Comparison of ENCODE assay signal across 1 cellular context in the genomic region with DNA sequence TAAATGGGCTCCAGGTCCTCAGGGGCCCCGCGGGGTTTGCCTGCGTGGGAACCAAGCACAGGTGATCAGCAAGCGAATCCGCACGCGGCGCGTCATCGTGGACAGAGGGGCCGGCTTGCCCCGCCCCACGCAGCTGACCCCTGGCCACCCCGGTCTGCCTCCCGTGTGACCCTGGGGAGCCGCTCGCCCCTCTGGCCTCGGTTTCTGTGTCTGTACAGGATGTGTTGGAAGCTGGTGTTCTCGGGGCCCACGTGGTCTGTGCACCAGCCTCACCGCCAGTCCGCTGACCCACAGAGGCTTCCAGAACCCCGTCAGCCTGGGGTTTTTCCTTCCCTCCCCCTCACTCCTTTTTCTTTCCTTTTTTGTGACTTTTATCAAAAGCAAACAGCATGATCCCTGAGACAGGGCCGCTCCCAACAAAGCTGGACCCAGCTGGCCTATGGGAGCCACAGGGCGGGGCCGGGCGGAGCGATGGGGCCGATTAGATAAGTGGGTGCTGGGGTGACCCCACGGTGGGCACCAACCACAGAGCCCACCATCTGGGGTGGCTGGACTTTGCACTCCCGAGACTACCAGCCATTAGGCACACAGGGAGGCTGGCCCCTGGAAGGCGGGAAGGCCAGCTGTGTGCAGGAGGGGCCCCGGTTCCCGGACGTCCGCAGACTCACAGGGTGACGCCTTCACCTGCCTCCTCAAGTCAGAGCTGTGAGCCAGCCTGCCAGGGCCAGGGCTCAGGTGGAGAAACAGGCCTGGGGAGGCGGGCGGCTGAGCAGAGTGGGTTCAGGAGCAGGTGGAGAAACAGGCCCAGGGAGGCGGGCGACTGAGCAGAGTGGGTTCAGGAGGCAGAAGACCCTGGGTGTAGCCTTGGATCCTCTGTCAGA.
TF ChIP-seq lines count a peak whose summit lies in the region.

No MANE protein-coding gene starts in this region.

TF ChIP-seq in HepG2, 621 proteins besides CTCF, POLR2A, EP300 and RAD21 (continued from another document and continues in another):
- TF ChIP-seq ZNF678 (CRISPR knock-in tag; IDR thresholded peaks at IDR 0.05) (no peak; the same call in 1 of the 2 replicates), HIVEP1 (CRISPR knock-in tag; IDR thresholded peaks at IDR 0.05) (peak; percentile 89; the same call in 1 of the 2 replicates), ARID2 (CRISPR knock-in tag; IDR thresholded peaks at IDR 0.05; ENCODE audit: borderline replicate concordance) (no peak; the same call in none of the 2 replicates), PHF21A (CRISPR knock-in tag; IDR thresholded peaks at IDR 0.05) (peak; percentile 99), ZNF607 (CRISPR knock-in tag; IDR thresholded peaks at IDR 0.05; ENCODE audit: borderline replicate concordance) (peak; percentile 83; the same call in 1 of the 2 replicates), ATF7-NPFF (CRISPR knock-in tag; IDR thresholded peaks at IDR 0.05; ENCODE audit: low read depth) (peak; percentile 71), MATR3 (CRISPR knock-in tag; IDR thresholded peaks at IDR 0.05) (no peak), ZNF564 (CRISPR knock-in tag; IDR thresholded peaks at IDR 0.05) (peak; percentile 88), RBAK (CRISPR knock-in tag; IDR thresholded peaks at IDR 0.05) (no peak), SALL1 (CRISPR knock-in tag; IDR thresholded peaks at IDR 0.05) (peak; percentile 73), STAT5B (CRISPR knock-in tag; IDR thresholded peaks at IDR 0.05) (0 out of 2 replicates have a peak, but pooled peaks have one; percentile 43), SALL2 (CRISPR knock-in tag; IDR thresholded peaks at IDR 0.05) (no peak), ZBTB3 (CRISPR knock-in tag; IDR thresholded peaks at IDR 0.05; ENCODE audit: borderline replicate concordance, low read depth) (peak; percentile 87), ZNF207 (IDR thresholded peaks at IDR 0.05; ENCODE audit: borderline replicate concordance) (no peak), ZNF446 (CRISPR knock-in tag; IDR thresholded peaks at IDR 0.05) (no peak), ZNF782 (CRISPR knock-in tag; IDR thresholded peaks at IDR 0.05; ENCODE audit: borderline replicate concordance) (no peak), GLI4 (CRISPR knock-in tag; IDR thresholded peaks at IDR 0.05; ENCODE audit: borderline replicate concordance) (peak; percentile 81), ZNF670 (CRISPR knock-in tag; IDR thresholded peaks at IDR 0.05; ENCODE audit: borderline replicate concordance) (peak; percentile 90), ZNF367 (CRISPR knock-in tag; IDR thresholded peaks at IDR 0.05; ENCODE audit: borderline replicate concordance) (no peak), ZNF30 (CRISPR knock-in tag; IDR thresholded peaks at IDR 0.05) (no peak), ZNF343 (CRISPR knock-in tag; IDR thresholded peaks at IDR 0.05) (peak; percentile 74; the same call in 1 of the 2 replicates), NR2F1 (CRISPR knock-in tag; IDR thresholded peaks at IDR 0.05) (peak in 1 of 2 experiments; percentile 12; a peak in 1 of 4 replicates), MED8 (CRISPR knock-in tag; IDR thresholded peaks at IDR 0.05; ENCODE audit: insufficient replicate concordance) (peak; percentile 96), ZSCAN20 (CRISPR knock-in tag; IDR thresholded peaks at IDR 0.05; ENCODE audit: borderline replicate concordance) (0 out of 2 replicates have a peak, but pooled peaks have one; percentile 43), SP4 (CRISPR knock-in tag; IDR thresholded peaks at IDR 0.05) (peak; percentile 85), ZNF136 (CRISPR knock-in tag; IDR thresholded peaks at IDR 0.05; ENCODE audit: low read depth) (peak; percentile 78; the same call in 1 of the 2 replicates), KDM5A (IDR thresholded peaks at IDR 0.05; ENCODE audit: borderline replicate concordance, low read length) (no peak), MXD4 (CRISPR knock-in tag; IDR thresholded peaks at IDR 0.05) (peak; percentile 25), SRY (CRISPR knock-in tag; IDR thresholded peaks at IDR 0.05) (peak; percentile 82; the same call in 1 of the 2 replicates), JUNB (CRISPR knock-in tag; IDR thresholded peaks at IDR 0.05; ENCODE audit: borderline replicate concordance) (no peak), NFRKB (IDR thresholded peaks at IDR 0.05) (no peak), ARNT2 (CRISPR knock-in tag; IDR thresholded peaks at IDR 0.05; ENCODE audit: low read depth) (peak; percentile 64; the same call in 1 of the 2 replicates)
- TF ChIP-seq, protein P1, sequence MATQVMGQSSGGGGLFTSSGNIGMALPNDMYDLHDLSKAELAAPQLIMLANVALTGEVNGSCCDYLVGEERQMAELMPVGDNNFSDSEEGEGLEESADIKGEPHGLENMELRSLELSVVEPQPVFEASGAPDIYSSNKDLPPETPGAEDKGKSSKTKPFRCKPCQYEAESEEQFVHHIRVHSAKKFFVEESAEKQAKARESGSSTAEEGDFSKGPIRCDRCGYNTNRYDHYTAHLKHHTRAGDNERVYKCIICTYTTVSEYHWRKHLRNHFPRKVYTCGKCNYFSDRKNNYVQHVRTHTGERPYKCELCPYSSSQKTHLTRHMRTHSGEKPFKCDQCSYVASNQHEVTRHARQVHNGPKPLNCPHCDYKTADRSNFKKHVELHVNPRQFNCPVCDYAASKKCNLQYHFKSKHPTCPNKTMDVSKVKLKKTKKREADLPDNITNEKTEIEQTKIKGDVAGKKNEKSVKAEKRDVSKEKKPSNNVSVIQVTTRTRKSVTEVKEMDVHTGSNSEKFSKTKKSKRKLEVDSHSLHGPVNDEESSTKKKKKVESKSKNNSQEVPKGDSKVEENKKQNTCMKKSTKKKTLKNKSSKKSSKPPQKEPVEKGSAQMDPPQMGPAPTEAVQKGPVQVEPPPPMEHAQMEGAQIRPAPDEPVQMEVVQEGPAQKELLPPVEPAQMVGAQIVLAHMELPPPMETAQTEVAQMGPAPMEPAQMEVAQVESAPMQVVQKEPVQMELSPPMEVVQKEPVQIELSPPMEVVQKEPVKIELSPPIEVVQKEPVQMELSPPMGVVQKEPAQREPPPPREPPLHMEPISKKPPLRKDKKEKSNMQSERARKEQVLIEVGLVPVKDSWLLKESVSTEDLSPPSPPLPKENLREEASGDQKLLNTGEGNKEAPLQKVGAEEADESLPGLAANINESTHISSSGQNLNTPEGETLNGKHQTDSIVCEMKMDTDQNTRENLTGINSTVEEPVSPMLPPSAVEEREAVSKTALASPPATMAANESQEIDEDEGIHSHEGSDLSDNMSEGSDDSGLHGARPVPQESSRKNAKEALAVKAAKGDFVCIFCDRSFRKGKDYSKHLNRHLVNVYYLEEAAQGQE (IDR thresholded peaks at IDR 0.05; ENCODE audit: borderline replicate concordance in 1 of 2, low read depth in 1 of 2, low read length in 2 of 2), result peak in 1 of 2 experiments; percentile 22; a peak in 1 of 4 replicates
- TF ChIP-seq, protein P2, sequence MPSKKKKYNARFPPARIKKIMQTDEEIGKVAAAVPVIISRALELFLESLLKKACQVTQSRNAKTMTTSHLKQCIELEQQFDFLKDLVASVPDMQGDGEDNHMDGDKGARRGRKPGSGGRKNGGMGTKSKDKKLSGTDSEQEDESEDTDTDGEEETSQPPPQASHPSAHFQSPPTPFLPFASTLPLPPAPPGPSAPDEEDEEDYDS (CRISPR knock-in tag; IDR thresholded peaks at IDR 0.05), result no peak
- TF ChIP-seq, protein P3, sequence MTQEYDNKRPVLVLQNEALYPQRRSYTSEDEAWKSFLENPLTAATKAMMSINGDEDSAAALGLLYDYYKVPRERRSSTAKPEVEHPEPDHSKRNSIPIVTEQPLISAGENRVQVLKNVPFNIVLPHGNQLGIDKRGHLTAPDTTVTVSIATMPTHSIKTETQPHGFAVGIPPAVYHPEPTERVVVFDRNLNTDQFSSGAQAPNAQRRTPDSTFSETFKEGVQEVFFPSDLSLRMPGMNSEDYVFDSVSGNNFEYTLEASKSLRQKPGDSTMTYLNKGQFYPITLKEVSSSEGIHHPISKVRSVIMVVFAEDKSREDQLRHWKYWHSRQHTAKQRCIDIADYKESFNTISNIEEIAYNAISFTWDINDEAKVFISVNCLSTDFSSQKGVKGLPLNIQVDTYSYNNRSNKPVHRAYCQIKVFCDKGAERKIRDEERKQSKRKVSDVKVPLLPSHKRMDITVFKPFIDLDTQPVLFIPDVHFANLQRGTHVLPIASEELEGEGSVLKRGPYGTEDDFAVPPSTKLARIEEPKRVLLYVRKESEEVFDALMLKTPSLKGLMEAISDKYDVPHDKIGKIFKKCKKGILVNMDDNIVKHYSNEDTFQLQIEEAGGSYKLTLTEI (CRISPR knock-in tag; conservative IDR thresholded peaks at IDR 0.05), result no peak
- TF ChIP-seq, protein P4, sequence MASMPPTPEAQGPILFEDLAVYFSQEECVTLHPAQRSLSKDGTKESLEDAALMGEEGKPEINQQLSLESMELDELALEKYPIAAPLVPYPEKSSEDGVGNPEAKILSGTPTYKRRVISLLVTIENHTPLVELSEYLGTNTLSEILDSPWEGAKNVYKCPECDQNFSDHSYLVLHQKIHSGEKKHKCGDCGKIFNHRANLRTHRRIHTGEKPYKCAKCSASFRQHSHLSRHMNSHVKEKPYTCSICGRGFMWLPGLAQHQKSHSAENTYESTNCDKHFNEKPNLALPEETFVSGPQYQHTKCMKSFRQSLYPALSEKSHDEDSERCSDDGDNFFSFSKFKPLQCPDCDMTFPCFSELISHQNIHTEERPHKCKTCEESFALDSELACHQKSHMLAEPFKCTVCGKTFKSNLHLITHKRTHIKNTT (CRISPR knock-in tag; IDR thresholded peaks at IDR 0.05), result no peak
- TF ChIP-seq, protein P5, sequence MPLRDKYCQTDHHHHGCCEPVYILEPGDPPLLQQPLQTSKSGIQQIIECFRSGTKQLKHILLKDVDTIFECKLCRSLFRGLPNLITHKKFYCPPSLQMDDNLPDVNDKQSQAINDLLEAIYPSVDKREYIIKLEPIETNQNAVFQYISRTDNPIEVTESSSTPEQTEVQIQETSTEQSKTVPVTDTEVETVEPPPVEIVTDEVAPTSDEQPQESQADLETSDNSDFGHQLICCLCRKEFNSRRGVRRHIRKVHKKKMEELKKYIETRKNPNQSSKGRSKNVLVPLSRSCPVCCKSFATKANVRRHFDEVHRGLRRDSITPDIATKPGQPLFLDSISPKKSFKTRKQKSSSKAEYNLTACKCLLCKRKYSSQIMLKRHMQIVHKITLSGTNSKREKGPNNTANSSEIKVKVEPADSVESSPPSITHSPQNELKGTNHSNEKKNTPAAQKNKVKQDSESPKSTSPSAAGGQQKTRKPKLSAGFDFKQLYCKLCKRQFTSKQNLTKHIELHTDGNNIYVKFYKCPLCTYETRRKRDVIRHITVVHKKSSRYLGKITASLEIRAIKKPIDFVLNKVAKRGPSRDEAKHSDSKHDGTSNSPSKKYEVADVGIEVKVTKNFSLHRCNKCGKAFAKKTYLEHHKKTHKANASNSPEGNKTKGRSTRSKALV (CRISPR knock-in tag; IDR thresholded peaks at IDR 0.05), result no peak
- TF ChIP-seq, protein P6, sequence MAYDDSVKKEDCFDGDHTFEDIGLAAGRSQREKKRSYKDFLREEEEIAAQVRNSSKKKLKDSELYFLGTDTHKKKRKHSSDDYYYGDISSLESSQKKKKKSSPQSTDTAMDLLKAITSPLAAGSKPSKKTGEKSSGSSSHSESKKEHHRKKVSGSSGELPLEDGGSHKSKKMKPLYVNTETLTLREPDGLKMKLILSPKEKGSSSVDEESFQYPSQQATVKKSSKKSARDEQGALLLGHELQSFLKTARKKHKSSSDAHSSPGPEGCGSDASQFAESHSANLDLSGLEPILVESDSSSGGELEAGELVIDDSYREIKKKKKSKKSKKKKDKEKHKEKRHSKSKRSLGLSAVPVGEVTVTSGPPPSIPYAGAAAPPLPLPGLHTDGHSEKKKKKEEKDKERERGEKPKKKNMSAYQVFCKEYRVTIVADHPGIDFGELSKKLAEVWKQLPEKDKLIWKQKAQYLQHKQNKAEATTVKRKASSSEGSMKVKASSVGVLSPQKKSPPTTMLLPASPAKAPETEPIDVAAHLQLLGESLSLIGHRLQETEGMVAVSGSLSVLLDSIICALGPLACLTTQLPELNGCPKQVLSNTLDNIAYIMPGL (CRISPR knock-in tag; IDR thresholded peaks at IDR 0.05; ENCODE audit: borderline replicate concordance in 1 of 2, low read depth in 1 of 2), result peak in 1 of 2 experiments; percentile 77; a peak in 3 of 4 replicates
- TF ChIP-seq, protein P7, sequence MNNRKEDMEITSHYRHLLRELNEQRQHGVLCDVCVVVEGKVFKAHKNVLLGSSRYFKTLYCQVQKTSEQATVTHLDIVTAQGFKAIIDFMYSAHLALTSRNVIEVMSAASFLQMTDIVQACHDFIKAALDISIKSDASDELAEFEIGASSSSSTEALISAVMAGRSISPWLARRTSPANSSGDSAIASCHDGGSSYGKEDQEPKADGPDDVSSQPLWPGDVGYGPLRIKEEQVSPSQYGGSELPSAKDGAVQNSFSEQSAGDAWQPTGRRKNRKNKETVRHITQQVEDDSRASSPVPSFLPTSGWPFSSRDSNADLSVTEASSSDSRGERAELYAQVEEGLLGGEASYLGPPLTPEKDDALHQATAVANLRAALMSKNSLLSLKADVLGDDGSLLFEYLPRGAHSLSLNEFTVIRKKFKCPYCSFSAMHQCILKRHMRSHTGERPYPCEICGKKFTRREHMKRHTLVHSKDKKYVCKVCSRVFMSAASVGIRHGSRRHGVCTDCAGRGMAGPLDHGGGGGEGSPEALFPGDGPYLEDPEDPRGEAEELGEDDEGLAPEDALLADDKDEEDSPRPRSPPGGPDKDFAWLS (CRISPR knock-in tag; IDR thresholded peaks at IDR 0.05; ENCODE audit: borderline replicate concordance), result peak; percentile 98; the same call in 1 of the 2 replicates
- TF ChIP-seq, protein P8, sequence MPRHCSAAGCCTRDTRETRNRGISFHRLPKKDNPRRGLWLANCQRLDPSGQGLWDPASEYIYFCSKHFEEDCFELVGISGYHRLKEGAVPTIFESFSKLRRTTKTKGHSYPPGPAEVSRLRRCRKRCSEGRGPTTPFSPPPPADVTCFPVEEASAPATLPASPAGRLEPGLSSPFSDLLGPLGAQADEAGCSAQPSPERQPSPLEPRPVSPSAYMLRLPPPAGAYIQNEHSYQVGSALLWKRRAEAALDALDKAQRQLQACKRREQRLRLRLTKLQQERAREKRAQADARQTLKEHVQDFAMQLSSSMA (CRISPR knock-in tag; IDR thresholded peaks at IDR 0.05), result no peak
- TF ChIP-seq, protein P9, sequence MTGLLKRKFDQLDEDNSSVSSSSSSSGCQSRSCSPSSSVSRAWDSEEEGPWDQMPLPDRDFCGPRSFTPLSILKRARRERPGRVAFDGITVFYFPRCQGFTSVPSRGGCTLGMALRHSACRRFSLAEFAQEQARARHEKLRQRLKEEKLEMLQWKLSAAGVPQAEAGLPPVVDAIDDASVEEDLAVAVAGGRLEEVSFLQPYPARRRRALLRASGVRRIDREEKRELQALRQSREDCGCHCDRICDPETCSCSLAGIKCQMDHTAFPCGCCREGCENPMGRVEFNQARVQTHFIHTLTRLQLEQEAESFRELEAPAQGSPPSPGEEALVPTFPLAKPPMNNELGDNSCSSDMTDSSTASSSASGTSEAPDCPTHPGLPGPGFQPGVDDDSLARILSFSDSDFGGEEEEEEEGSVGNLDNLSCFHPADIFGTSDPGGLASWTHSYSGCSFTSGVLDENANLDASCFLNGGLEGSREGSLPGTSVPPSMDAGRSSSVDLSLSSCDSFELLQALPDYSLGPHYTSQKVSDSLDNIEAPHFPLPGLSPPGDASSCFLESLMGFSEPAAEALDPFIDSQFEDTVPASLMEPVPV (CRISPR knock-in tag; IDR thresholded peaks at IDR 0.05), result peak; percentile 90
- TF ChIP-seq, protein P10, sequence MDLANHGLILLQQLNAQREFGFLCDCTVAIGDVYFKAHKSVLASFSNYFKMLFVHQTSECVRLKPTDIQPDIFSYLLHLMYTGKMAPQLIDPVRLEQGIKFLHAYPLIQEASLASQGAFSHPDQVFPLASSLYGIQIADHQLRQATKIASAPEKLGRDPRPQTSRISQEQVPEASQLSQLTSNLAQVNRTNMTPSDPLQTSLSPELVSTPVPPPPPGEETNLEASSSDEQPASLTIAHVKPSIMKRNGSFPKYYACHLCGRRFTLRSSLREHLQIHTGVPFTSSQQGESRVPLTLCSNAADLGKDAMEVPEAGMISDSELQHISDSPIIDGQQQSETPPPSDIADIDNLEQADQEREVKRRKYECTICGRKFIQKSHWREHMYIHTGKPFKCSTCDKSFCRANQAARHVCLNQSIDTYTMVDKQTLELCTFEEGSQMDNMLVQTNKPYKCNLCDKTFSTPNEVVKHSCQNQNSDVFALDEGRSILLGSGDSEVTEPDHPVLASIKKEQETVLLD (CRISPR knock-in tag; IDR thresholded peaks at IDR 0.05; ENCODE audit: low read depth), result no peak; the same call in 1 of the 2 replicates
